Comparison of ENCODE assay signal across 12 cellular contexts in genomic region chr12:111635524-111635923, GRCh38. TPM values are rescaled to one million over a fixed set of nuclear protein-coding genes. Genes with fewer than 3 reads are reported as not detected.
DNase-seq lines count a peak whose midpoint lies in the region; ATAC-seq, FAIRE-seq and TF ChIP-seq lines count a peak whose summit lies in the region.
"Had no signal": no experiment of that assay in that cellular context is flagged by ENCODE, and none has a peak within 500 bp of the region (broad histone marks: within the 10 kb centered on the region; RNA-seq: fewer than 3 reads in every experiment).

No MANE protein-coding gene starts in this region.

- 2% methylated on average over 8 of the region's 8 CpGs for WGBS in K562 (ENCODE audit: insufficient coverage, low coverage, missing lambda C conversion rate)
- 75% methylated on average over 4 of the region's 8 CpGs for whole genome bisulfite sequencing in right lobe of liver (ENCODE audit: insufficient coverage, low coverage, low lambda C conversion rate, missing lambda C conversion rate)
- 52 to 66% methylated on average over 8 of the region's 8 CpGs for WGBS in testis, 2 donors

- CTCF ChIA-PET in K562 (lab: Yijun Ruan, JAX; ENCODE audit: low intra/inter-chr PET ratio), result no interaction called here

- in situ Hi-C loops in K562 (cut with MboI), result no loop called here

- TF ChIP-seq CTCF in K562 (IDR thresholded peaks at IDR 0.05 in 2 of 3, conservative IDR thresholded peaks at IDR 0.05 in 1 of 3; ENCODE audit: insufficient read depth in 2 of 3, low read depth in 1 of 3, low read length in 3 of 3) (no peak), right lobe of liver (IDR thresholded peaks at IDR 0.05) (no peak), testis (IDR thresholded peaks at IDR 0.05) (no peak)

- POLR2A ChIA-PET in K562 (lab: Yijun Ruan, JAX), result interaction anchor here (0.6 to 1.2 kb wide), 5 partner anchors 21 to 739 kb away, joined by 3 to 4 read pairs (median 3); partner anchors contain the start of gene ATXN2

- BruUV-seq in K562 (replicated peaks; lab: Mats Ljungman, UMichigan), result no TSS peak

- no peaks in the 10 kb centered on the region for H4K20me1 ChIP-seq in K562 (replicated peaks; ENCODE audit: control insufficient read depth, insufficient read depth, low read length)

- no peaks in the 10 kb centered on the region; the same call in 2 of the 3 replicates for H3K79me2 ChIP-seq in K562 (ENCODE audit: control insufficient read depth, insufficient read depth, low read length)

- H2AFZ ChIP-seq in K562 (ENCODE audit: low read depth, low read length), result peak overlapping the region; percentile 85

- peak overlapping the region; percentile 94 for H3K27ac ChIP-seq in K562 (ENCODE audit: extremely low read depth, low read depth, low read length)
- peak overlapping the region in 2 of 3 donors; percentile 51 to 72 for H3K27ac ChIP-seq in right lobe of liver
- peak overlapping the region; percentile 67 to 85 for H3K27ac ChIP-seq in testis
- H3K27ac ChIP-seq: 22Rv1 had no signal

- H3K4me2 ChIP-seq in K562 (ENCODE audit: insufficient read depth, low read length), result peak overlapping the region; percentile 87

- intact Hi-C loops in K562 (cut with micrococcal nuclease), result no loop called here
- intact Hi-C loops in right lobe of liver (cut with DNase I), result no loop called here
- intact Hi-C loops in testis (cut with DNase I; ENCODE audit: low total_unique reads), result no loop called here

- H3K27me3 ChIP-seq in K562 (ENCODE audit: control insufficient read depth in 2 of 2, insufficient read depth in 2 of 2, low read length in 2 of 2) (no peaks in the 10 kb centered on the region), right lobe of liver (no peaks in the 10 kb centered on the region), testis (no peaks in the 10 kb centered on the region)

- DNase-seq in DMS 273 (lab: John Stamatoyannopoulos, UW; ENCODE audit: unreplicated experiment) (peak; percentile 30), DMS 273 treated with DMSO at 0.1 percent for 48 hours (lab: John Stamatoyannopoulos, UW) (no peak), K562 (ENCODE audit: extremely low read depth in 1 of 4, low spot score in 3 of 4) (peak in 3 of 4 experiments; percentile 21 to 83 (median 63)), right lobe of liver (no peak), testis (no peak), cerebellum (ENCODE audit: low spot score) (no peak), NCI-H1092 (lab: John Stamatoyannopoulos, UW) (no peak)
- DNase-seq: activated CD8-positive, alpha-beta memory T cell treated with anti-CD3 and anti-CD28 coated beads, Interleukin-2, amount 50 U/mL, for 4 hours; effector CD8-positive, alpha-beta T cell; NCI-H1436 treated with DMSO at 0.1 percent for 48 hours had no signal

- no peaks in the 10 kb centered on the region for H3K9me1 ChIP-seq in K562 (ENCODE audit: control insufficient read depth, insufficient read depth, low read length)

- ATAC-seq in K562 (peak; percentile 79), right lobe of liver (peak; percentile 5 to 46 (median 21)), HG03521 (IDR thresholded peaks at IDR 0.05; ENCODE audit: unreplicated experiment) (no peak)

- peak; percentile 90 for FAIRE-seq in K562 (lab: Jason Lieb, UNC)

- peaks cover 6% of the 10 kb centered on the region; the same call in 1 of the 3 replicates for H3K36me3 ChIP-seq in K562 (ENCODE audit: control insufficient read depth, insufficient read depth, low read length)
- no peaks in the 10 kb centered on the region for H3K36me3 ChIP-seq in right lobe of liver
- H3K36me3 ChIP-seq in testis (ENCODE audit: low read depth, missing control alignments), result no peaks in the 10 kb centered on the region

- no peaks in the 10 kb centered on the region for H3K9me3 ChIP-seq in K562 (replicated peaks; ENCODE audit: control insufficient read depth, insufficient read depth, low read depth, low read length)
- no peaks in the 10 kb centered on the region for H3K9me3 ChIP-seq in right lobe of liver
- H3K9me3 ChIP-seq in testis, result no peaks in the 10 kb centered on the region

- peak overlapping the region; percentile 10; the same call in 1 of the 2 replicates for H3K4me3 ChIP-seq in K562
- H3K4me3 ChIP-seq in right lobe of liver, result no peak overlapping the region
- H3K4me3 ChIP-seq in testis, result no peak overlapping the region

- TF ChIP-seq EP300 in K562 (IDR thresholded peaks at IDR 0.05; ENCODE audit: low read length), result no peak; the same call in 1 of the 2 replicates

- peak overlapping the region; percentile 84 to 90; a peak in 3 of 4 replicates for H3K9ac ChIP-seq in K562 (ENCODE audit: insufficient read depth in 1 of 2, low read depth in 2 of 2, low read length in 2 of 2)

- TF ChIP-seq RAD21 in K562 (CRISPR knock-in tag; conservative IDR thresholded peaks at IDR 0.05 in 1 of 2, IDR thresholded peaks at IDR 0.05 in 1 of 2), result peak in 1 of 2 experiments; percentile 6; a peak in 2 of 4 replicates

- TF ChIP-seq POLR2A in K562 (conservative IDR thresholded peaks at IDR 0.05), result no peak
- no peak for TF ChIP-seq POLR2A in right lobe of liver (IDR thresholded peaks at IDR 0.05)
- no peak for TF ChIP-seq POLR2A in testis (IDR thresholded peaks at IDR 0.05)

- H3K4me1 ChIP-seq in K562 (replicated peaks in 1 of 2; ENCODE audit: control insufficient read depth in 2 of 2, insufficient read depth in 2 of 2, low read length in 2 of 2) (peaks cover 35 to 36% of the 10 kb centered on the region in 2 experiments), right lobe of liver (peaks cover 0 to 16% (median 0%) of the 10 kb centered on the region in 4 donors), testis (peaks cover 46% of the 10 kb centered on the region)

RNA-seq across cellular contexts. Expression of gene ATXN2, which starts 36.4 kb away (rescaled TPM):
- total RNA-seq in K562 (2011; cell fraction: chromatin; rRNA removed; ENCODE audit: low replicate concordance), result 189 and 381 TPM in 2 replicates
- 126 and 146 TPM in 2 replicates for total RNA-seq in K562 (2011; cell fraction: nucleolus; rRNA removed)
- 208 and 329 TPM in 2 replicates for total RNA-seq in K562 (2011; cell fraction: nucleoplasm; rRNA removed)
- total RNA-seq in K562 (2014; rRNA removed) (16.8 and 20.6 TPM in 2 replicates), K562 (2014; rRNA removed; fragmentation: Illumina TruSeq; extraction: Trizol) (40.5 and 45.5 TPM in 2 replicates), K562 (2015; rRNA removed; fragmentation: Illumina TruSeq; extraction: Trizol) (29.6 and 32.1 TPM in 2 replicates), K562 (2021) (66.3 and 67.8 TPM in 2 replicates), right lobe of liver (10 to 100 TPM; 19.1 to 39.5 (median 27.6) TPM), testis (100 to 1,000 TPM; 145 to 165 TPM), cerebellum (80.9 TPM)
- polyA plus RNA-seq in K562 (2011; rRNA removed) (25.2 and 42.0 TPM in 2 replicates), K562 (2014; fragmentation: Illumina TruSeq; extraction: Trizol) (48.7 and 65.7 TPM in 2 replicates), K562 (2014; fragmentation: Nextera tagmentation; extraction: Ambion mirVana) (10 to 100 TPM; 20.1 to 21.7 TPM), K562 (2014; rRNA removed) (28.7 and 29.3 TPM in 2 replicates), testis (ENCODE audit: insufficient read depth, low read depth, low replicate concordance) (61.4 TPM)
- 43.2 and 49.1 TPM in 2 replicates for polyA plus RNA-seq in K562 (2011; cell fraction: cytosol; rRNA removed)
- polyA plus RNA-seq in K562 (2011; cell fraction: nucleus; rRNA removed), result 165 and 220 TPM in 2 replicates
- polyA plus RNA-seq in K562 (2012), result 41.1 and 48.9 TPM in 2 replicates
- 74.8 and 77.5 TPM in 2 replicates for polyA minus RNA-seq in K562 (2011; rRNA and poly(A)+ RNA removed)
- polyA minus RNA-seq in K562 (2011; cell fraction: cytosol; rRNA and poly(A)+ RNA removed), result 47.8 and 71.2 TPM in 2 replicates
- 55.2 and 75.5 TPM in 2 replicates for polyA minus RNA-seq in K562 (2011; cell fraction: nucleus; rRNA and poly(A)+ RNA removed)

RNA-seq across cellular contexts. Expression of gene BRAP, which starts 50.2 kb away (rescaled TPM):
- 27.3 and 35.1 TPM in 2 replicates for total RNA-seq in K562 (2011; cell fraction: chromatin; rRNA removed; ENCODE audit: low replicate concordance)
- 12.9 and 13.3 TPM in 2 replicates for total RNA-seq in K562 (2011; cell fraction: nucleolus; rRNA removed)
- total RNA-seq in K562 (2011; cell fraction: nucleoplasm; rRNA removed), result 18.3 and 21.4 TPM in 2 replicates
- 22.8 and 23.9 TPM in 2 replicates for total RNA-seq in K562 (2014; rRNA removed)
- total RNA-seq in K562 (2014; rRNA removed; fragmentation: Illumina TruSeq; extraction: Trizol), result 28.5 and 30.5 TPM in 2 replicates
- 26.7 and 27.5 TPM in 2 replicates for total RNA-seq in K562 (2015; rRNA removed; fragmentation: Illumina TruSeq; extraction: Trizol)
- total RNA-seq in K562 (2021), result 28.8 and 30.8 TPM in 2 replicates
- polyA plus RNA-seq in K562 (2011; rRNA removed), result 25.1 and 30.6 TPM in 2 replicates
- 15.5 and 25.7 TPM in 2 replicates for polyA plus RNA-seq in K562 (2011; cell fraction: cytosol; rRNA removed)
- polyA plus RNA-seq in K562 (2011; cell fraction: nucleus; rRNA removed), result 14.5 and 17.9 TPM in 2 replicates
- 17.4 and 18.7 TPM in 2 replicates for polyA plus RNA-seq in K562 (2012)
- polyA plus RNA-seq in K562 (2014; fragmentation: Illumina TruSeq; extraction: Trizol), result 29.9 and 32.6 TPM in 2 replicates
- polyA plus RNA-seq in K562 (2014; fragmentation: Nextera tagmentation; extraction: Ambion mirVana), result 1 to 10 TPM; 2.2 to 3.4 TPM
- polyA plus RNA-seq in K562 (2014; rRNA removed), result 17.7 and 20.9 TPM in 2 replicates
- polyA minus RNA-seq in K562 (2011; rRNA and poly(A)+ RNA removed), result 87.4 and 98.4 TPM in 2 replicates
- 22.6 and 30.0 TPM in 2 replicates for polyA minus RNA-seq in K562 (2011; cell fraction: cytosol; rRNA and poly(A)+ RNA removed)
- polyA minus RNA-seq in K562 (2011; cell fraction: nucleus; rRNA and poly(A)+ RNA removed), result 6.7 and 13.4 TPM in 2 replicates
- 1 to 10 TPM; 5.3 to 8.1 (median 7.5) TPM for total RNA-seq in right lobe of liver
- 10 to 100 TPM; 71.4 to 99.1 TPM for total RNA-seq in testis
- 167 TPM for polyA plus RNA-seq in testis (ENCODE audit: insufficient read depth, low read depth, low replicate concordance)
- total RNA-seq in cerebellum, result 18.8 TPM

RNA-seq across cellular contexts. Expression of gene ACAD10, which starts 50.3 kb away (rescaled TPM):
- 132 and 204 TPM in 2 replicates for total RNA-seq in K562 (2011; cell fraction: chromatin; rRNA removed; ENCODE audit: low replicate concordance)
- total RNA-seq in K562 (2011; cell fraction: nucleolus; rRNA removed), result 99.9 and 106 TPM in 2 replicates
- 82.3 and 93.6 TPM in 2 replicates for total RNA-seq in K562 (2011; cell fraction: nucleoplasm; rRNA removed)
- total RNA-seq in K562 (2014; rRNA removed) (7.2 and 12.7 TPM in 2 replicates), K562 (2014; rRNA removed; fragmentation: Illumina TruSeq; extraction: Trizol) (9.4 and 12.0 TPM in 2 replicates), K562 (2015; rRNA removed; fragmentation: Illumina TruSeq; extraction: Trizol) (9.0 and 11.2 TPM in 2 replicates), K562 (2021) (18.8 and 19.2 TPM in 2 replicates), right lobe of liver (10 to 100 TPM; 24.7 to 41.7 (median 26.8) TPM), testis (10 to 100 TPM; 58.2 to 65.7 TPM), cerebellum (35.7 TPM)
- polyA plus RNA-seq in K562 (2011; rRNA removed) (15.5 and 16.3 TPM in 2 replicates), K562 (2014; fragmentation: Illumina TruSeq; extraction: Trizol) (12.4 and 12.5 TPM in 2 replicates), K562 (2014; fragmentation: Nextera tagmentation; extraction: Ambion mirVana) (1 to 10 TPM; 2.3 to 5.0 TPM), K562 (2014; rRNA removed) (15.0 and 17.7 TPM in 2 replicates), testis (ENCODE audit: insufficient read depth, low read depth, low replicate concordance) (35.2 TPM)
- polyA plus RNA-seq in K562 (2011; cell fraction: cytosol; rRNA removed), result 9.5 and 12.3 TPM in 2 replicates
- polyA plus RNA-seq in K562 (2011; cell fraction: nucleus; rRNA removed), result 62.9 and 93.5 TPM in 2 replicates
- polyA plus RNA-seq in K562 (2012), result 9.6 and 21.6 TPM in 2 replicates
- 24.9 and 26.5 TPM in 2 replicates for polyA minus RNA-seq in K562 (2011; rRNA and poly(A)+ RNA removed)
- 14.3 and 23.9 TPM in 2 replicates for polyA minus RNA-seq in K562 (2011; cell fraction: cytosol; rRNA and poly(A)+ RNA removed)
- polyA minus RNA-seq in K562 (2011; cell fraction: nucleus; rRNA and poly(A)+ RNA removed), result 33.1 and 35.0 TPM in 2 replicates

Comparison
In these comparisons a context has a peak if more than half of its experiments do, and no peak if none do; other contexts are left out.
1. DNase-seq: peak in DMS 273 (single experiment) and K562 (3 of 4); none in DMS 273 treated with DMSO at 0.1 percent for 48 hours (single experiment), right lobe of liver (0 of 3), testis (single experiment), cerebellum (single experiment) and NCI-H1092 (single experiment).
2. Peak in every context shown above with its lines, with median percentiles within 50 percentile points of each other: H3K27ac ChIP-seq.